1 cellular context compared by ENCODE assay signal in the genomic region with DNA sequence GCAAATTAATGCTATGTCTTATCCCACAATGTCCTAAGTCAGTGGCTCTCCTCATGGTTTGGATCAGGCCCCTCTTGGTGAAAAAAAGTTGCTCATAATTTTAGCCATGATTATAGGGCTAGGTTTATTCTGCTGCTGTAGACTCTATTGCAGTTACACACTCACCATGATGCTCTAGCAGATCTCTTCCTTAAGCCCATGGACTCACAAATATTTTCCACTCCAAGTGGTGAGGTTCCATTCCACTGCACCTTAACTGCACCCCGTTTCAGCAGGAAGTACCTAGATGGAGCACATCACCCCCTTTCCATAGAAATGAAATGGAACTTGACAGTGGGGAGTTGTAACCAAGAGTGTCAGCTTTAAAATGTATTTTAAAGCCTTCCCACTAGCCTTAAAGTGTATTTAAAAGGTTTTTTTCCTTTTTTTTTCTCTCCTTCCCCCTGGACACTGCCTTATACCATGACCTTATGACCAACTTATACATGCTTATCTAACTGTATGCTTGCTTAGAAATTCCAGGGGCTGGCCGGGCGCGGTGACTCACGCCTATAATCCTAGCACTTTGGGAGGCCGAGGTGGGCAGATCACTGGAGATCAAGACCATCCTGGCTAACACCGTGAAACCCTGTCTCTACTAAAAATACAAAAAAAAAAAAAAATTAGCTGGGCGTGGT.
A peak's percentile ranks its signal among the peaks of the same experiment; 100 is the strongest.
TF ChIP-seq lines count a peak whose summit lies in the region.

No MANE protein-coding gene starts in this region.

TF ChIP-seq in HCT116, 20 proteins besides CTCF, POLR2A, EP300 and RAD21:
- no peak for TF ChIP-seq POLR2AphosphoS5 (IDR thresholded peaks at IDR 0.05; ENCODE audit: low read depth, low read length)
- TF ChIP-seq, protein P1, sequence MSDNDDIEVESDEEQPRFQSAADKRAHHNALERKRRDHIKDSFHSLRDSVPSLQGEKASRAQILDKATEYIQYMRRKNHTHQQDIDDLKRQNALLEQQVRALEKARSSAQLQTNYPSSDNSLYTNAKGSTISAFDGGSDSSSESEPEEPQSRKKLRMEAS (IDR thresholded peaks at IDR 0.05): 0 out of 2 replicates have a peak, but pooled peaks have one; percentile 1
- peak; percentile 26; the same call in 1 of the 2 replicates for TF ChIP-seq JUND (IDR thresholded peaks at IDR 0.05)
- peak; percentile 22; the same call in 1 of the 2 replicates for TF ChIP-seq FOSL1 (IDR thresholded peaks at IDR 0.05; ENCODE audit: low read depth)
- no peak for TF ChIP-seq EGR1 (IDR thresholded peaks at IDR 0.05; ENCODE audit: low read depth)
